ENCODE assay signal across 13 cellular contexts in genomic region chr18:9296233-9297006, GRCh38. TPM values are rescaled to one million over a fixed set of nuclear protein-coding genes. Genes with fewer than 3 reads are reported as not detected.
DNase-seq lines count a peak whose midpoint lies in the region; ATAC-seq and TF ChIP-seq lines count a peak whose summit lies in the region.
"Had no signal": no experiment of that assay in that cellular context is flagged by ENCODE, and none has a peak within 500 bp of the region (broad histone marks: within the 10 kb centered on the region; RNA-seq: fewer than 3 reads in every experiment).

No MANE protein-coding gene starts in this region.

- H3K36me3 ChIP-seq in adipocyte (ENCODE audit: control insufficient read depth, insufficient read depth, low read length, severe bottlenecking) (no peaks in the 10 kb centered on the region), prostate gland (no peaks in the 10 kb centered on the region)

- H3K27me3 ChIP-seq in adipocyte (replicated peaks; ENCODE audit: control insufficient read depth, insufficient read depth, low read length) (no peaks in the 10 kb centered on the region), prostate gland (replicated peaks; ENCODE audit: insufficient read depth) (no peaks in the 10 kb centered on the region)

- intact Hi-C loops in prostate gland (cut with DNase I), result no loop called here

- TF ChIP-seq POLR2A in prostate gland (IDR thresholded peaks at IDR 0.05), result no peak

- no peak overlapping the region for H3K4me3 ChIP-seq in adipocyte (ENCODE audit: low read length)
- H3K4me3 ChIP-seq in prostate gland, result no peak overlapping the region
- H3K4me3 ChIP-seq: GM12878, PC-9 had no signal

- H3K27ac ChIP-seq in prostate gland, result no peak overlapping the region
- H3K27ac ChIP-seq: PC-9 had no signal

- TF ChIP-seq CTCF in prostate gland (IDR thresholded peaks at IDR 0.05), result peak in 1 of 4 experiments; percentile 5

- 91% methylated on average over 15 of the region's 15 CpGs for WGBS in prostate gland

- H3K4me1 ChIP-seq in adipocyte (ENCODE audit: control insufficient read depth, insufficient read depth, low read length) (no peaks in the 10 kb centered on the region), prostate gland (replicated peaks) (no peaks in the 10 kb centered on the region)

- H3K9me3 ChIP-seq in adipocyte (ENCODE audit: control insufficient read depth, low read length), result peaks cover 6% of the 10 kb centered on the region
- H3K9me3 ChIP-seq in prostate gland, result no peaks in the 10 kb centered on the region

- no peak overlapping the region for H3K9ac ChIP-seq in adipocyte (ENCODE audit: low read length)

- DNase-seq in NCI-H2107 treated with DMSO at 0.1 percent for 48 hours (lab: John Stamatoyannopoulos, UW; ENCODE audit: unreplicated experiment) (peak; percentile 73), NCI-H2107 (lab: John Stamatoyannopoulos, UW) (no peak), LHCN-M2 (ENCODE audit: low read depth) (peak; percentile 59), adipocyte (ENCODE audit: low read depth) (peak; percentile 27), prostate gland (ENCODE audit: low spot score) (peak; percentile 12), NCI-H69 (lab: John Stamatoyannopoulos, UW) (no peak), H4 (ENCODE audit: low spot score) (no peak)
- DNase-seq: NCI-H146, NCI-H526, T-helper 2 cell had no signal

- no peak for ATAC-seq in GM19455 (IDR thresholded peaks at IDR 0.05; ENCODE audit: unreplicated experiment)
- ATAC-seq: GM12878 had no signal

RNA-seq across cellular contexts. Expression of gene TWSG1, which starts 38.2 kb away (rescaled TPM):
- 110 and 113 TPM in 2 replicates for total RNA-seq in LHCN-M2 (2014; rRNA removed)
- 34.0 TPM for polyA plus RNA-seq in LHCN-M2 (2012)
- 10 to 100 TPM; 32.2 to 46.0 TPM for total RNA-seq in prostate gland
- total RNA-seq in H4 (2014; rRNA removed; shearing (Covaris generic)), result 38.3 and 45.9 TPM in 2 replicates

Comparison
In these comparisons a context has a peak if more than half of its experiments do, and no peak if none do; other contexts are left out.
1. DNase-seq: peak in NCI-H2107 treated with DMSO at 0.1 percent for 48 hours (single experiment), LHCN-M2 (single experiment), adipocyte (single experiment) and prostate gland (single experiment); none in NCI-H2107 (single experiment), NCI-H69 (single experiment) and H4 (single experiment).